ENCODE assay signal across 1 cellular context in genomic region chr9:69672828-69673640, GRCh38.
A peak's percentile ranks its signal among the peaks of the same experiment; 100 is the strongest.
TF ChIP-seq lines count a peak whose summit lies in the region.

No MANE protein-coding gene starts in this region.

TF ChIP-seq in HEK293, 187 proteins besides CTCF, POLR2A, EP300 and RAD21 (continued from another document and continues in another):
- TF ChIP-seq KLF10 (tag by site-specific recombination; IDR thresholded peaks at IDR 0.05) (no peak), ZNF449 (tag by site-specific recombination; IDR thresholded peaks at IDR 0.05) (no peak), ZNF19 (tag by site-specific recombination; IDR thresholded peaks at IDR 0.05; ENCODE audit: low read depth) (no peak), ZNF701 (tag by site-specific recombination; IDR thresholded peaks at IDR 0.05) (no peak), ZNF768 (tag by site-specific recombination; IDR thresholded peaks at IDR 0.05) (0 out of 2 replicates have a peak, but pooled peaks have one; percentile 4), PRDM2 (tag by site-specific recombination; IDR thresholded peaks at IDR 0.05; ENCODE audit: borderline replicate concordance) (no peak), ZNF37A (tag by site-specific recombination; IDR thresholded peaks at IDR 0.05) (no peak), ZNF707 (tag by site-specific recombination; IDR thresholded peaks at IDR 0.05) (no peak), ZNF658 (tag by site-specific recombination; IDR thresholded peaks at IDR 0.05) (no peak), ZBTB26 (tag by site-specific recombination; optimal IDR thresholded peaks at IDR 0.05) (peak; percentile 40), ZNF610 (tag by site-specific recombination; IDR thresholded peaks at IDR 0.05; ENCODE audit: borderline replicate concordance) (no peak), ZNF24 (tag by site-specific recombination; IDR thresholded peaks at IDR 0.05) (no peak), ZFP37 (tag by site-specific recombination; IDR thresholded peaks at IDR 0.05) (0 out of 2 replicates have a peak, but pooled peaks have one; percentile 55), ZBTB21 (tag by site-specific recombination; IDR thresholded peaks at IDR 0.05) (no peak), ZNF2 (tag by site-specific recombination; IDR thresholded peaks at IDR 0.05) (peak; percentile 53; the same call in 1 of the 2 replicates), ZNF423 (tag by site-specific recombination; IDR thresholded peaks at IDR 0.05) (no peak), HIC1 (tag by site-specific recombination; IDR thresholded peaks at IDR 0.05) (no peak), ZNF391 (tag by site-specific recombination; IDR thresholded peaks at IDR 0.05; ENCODE audit: borderline replicate concordance, low read depth) (no peak), ZNF747 (tag by site-specific recombination; IDR thresholded peaks at IDR 0.05) (no peak), ZNF473 (tag by site-specific recombination; IDR thresholded peaks at IDR 0.05) (no peak), ZBTB48 (tag by site-specific recombination; IDR thresholded peaks at IDR 0.05) (peak; percentile 94), ZFP69B (tag by site-specific recombination; IDR thresholded peaks at IDR 0.05) (no peak), ZNF433 (tag by site-specific recombination; IDR thresholded peaks at IDR 0.05; ENCODE audit: low read depth) (no peak), ZNF792 (tag by site-specific recombination; IDR thresholded peaks at IDR 0.05) (no peak), ZNF132 (tag by site-specific recombination; IDR thresholded peaks at IDR 0.05; ENCODE audit: borderline replicate concordance) (0 out of 2 replicates have a peak, but pooled peaks have one; percentile 25), MZF1 (tag by site-specific recombination; IDR thresholded peaks at IDR 0.05; ENCODE audit: borderline replicate concordance) (no peak), ZNF529 (tag by site-specific recombination; IDR thresholded peaks at IDR 0.05; ENCODE audit: insufficient replicate concordance) (no peak), ZNF366 (tag by site-specific recombination; conservative IDR thresholded peaks at IDR 0.05) (no peak), ZNF837 (tag by site-specific recombination; IDR thresholded peaks at IDR 0.05) (no peak), ZNF544 (tag by site-specific recombination; IDR thresholded peaks at IDR 0.05) (no peak), ZNF169 (tag by site-specific recombination; IDR thresholded peaks at IDR 0.05) (no peak), ZNF555 (tag by site-specific recombination; conservative IDR thresholded peaks at IDR 0.05) (no peak), SALL2 (tag by site-specific recombination; IDR thresholded peaks at IDR 0.05; ENCODE audit: borderline replicate concordance) (no peak), ZSCAN30 (tag by site-specific recombination; IDR thresholded peaks at IDR 0.05) (no peak), ZNF571 (tag by site-specific recombination; IDR thresholded peaks at IDR 0.05) (no peak), PRDM10 (tag by site-specific recombination; IDR thresholded peaks at IDR 0.05) (peak; percentile 24; the same call in 1 of the 2 replicates), ZBTB10 (tag by site-specific recombination; IDR thresholded peaks at IDR 0.05) (no peak), SCRT1 (tag by site-specific recombination; IDR thresholded peaks at IDR 0.05; ENCODE audit: borderline replicate concordance) (no peak), ZNF548 (tag by site-specific recombination; IDR thresholded peaks at IDR 0.05) (no peak), ZNF350 (tag by site-specific recombination; IDR thresholded peaks at IDR 0.05) (no peak), ZNF239 (tag by site-specific recombination; IDR thresholded peaks at IDR 0.05) (no peak), EGR2 (tag by site-specific recombination; IDR thresholded peaks at IDR 0.05; ENCODE audit: low read depth) (no peak), ZNF623 (tag by site-specific recombination; IDR thresholded peaks at IDR 0.05) (no peak), SETDB1 (IDR thresholded peaks at IDR 0.05; ENCODE audit: insufficient read length, low read length) (no peak), OVOL3 (tag by site-specific recombination; IDR thresholded peaks at IDR 0.05) (no peak), ZNF112 (tag by site-specific recombination; IDR thresholded peaks at IDR 0.05) (no peak), ZNF426 (tag by site-specific recombination; IDR thresholded peaks at IDR 0.05) (no peak), KLF16 (tag by site-specific recombination; IDR thresholded peaks at IDR 0.05) (no peak), ZNF174 (tag by site-specific recombination; IDR thresholded peaks at IDR 0.05) (no peak), ZNF335 (tag by site-specific recombination; conservative IDR thresholded peaks at IDR 0.05) (peak; percentile 83), ZNF184 (tag by site-specific recombination; IDR thresholded peaks at IDR 0.05) (no peak), MEIS1 (CRISPR knock-in tag; IDR thresholded peaks at IDR 0.05; ENCODE audit: borderline replicate concordance) (no peak), ZBTB8A (tag by site-specific recombination; IDR thresholded peaks at IDR 0.05) (peak; percentile 64), ZNF10 (tag by site-specific recombination; IDR thresholded peaks at IDR 0.05) (no peak), ZNF121 (tag by site-specific recombination; IDR thresholded peaks at IDR 0.05) (no peak), ZNF404 (tag by site-specific recombination; IDR thresholded peaks at IDR 0.05) (no peak), ZNF341 (tag by site-specific recombination; IDR thresholded peaks at IDR 0.05; ENCODE audit: low read depth) (peak; percentile 47; the same call in 1 of the 2 replicates)
